In the genomic region with DNA sequence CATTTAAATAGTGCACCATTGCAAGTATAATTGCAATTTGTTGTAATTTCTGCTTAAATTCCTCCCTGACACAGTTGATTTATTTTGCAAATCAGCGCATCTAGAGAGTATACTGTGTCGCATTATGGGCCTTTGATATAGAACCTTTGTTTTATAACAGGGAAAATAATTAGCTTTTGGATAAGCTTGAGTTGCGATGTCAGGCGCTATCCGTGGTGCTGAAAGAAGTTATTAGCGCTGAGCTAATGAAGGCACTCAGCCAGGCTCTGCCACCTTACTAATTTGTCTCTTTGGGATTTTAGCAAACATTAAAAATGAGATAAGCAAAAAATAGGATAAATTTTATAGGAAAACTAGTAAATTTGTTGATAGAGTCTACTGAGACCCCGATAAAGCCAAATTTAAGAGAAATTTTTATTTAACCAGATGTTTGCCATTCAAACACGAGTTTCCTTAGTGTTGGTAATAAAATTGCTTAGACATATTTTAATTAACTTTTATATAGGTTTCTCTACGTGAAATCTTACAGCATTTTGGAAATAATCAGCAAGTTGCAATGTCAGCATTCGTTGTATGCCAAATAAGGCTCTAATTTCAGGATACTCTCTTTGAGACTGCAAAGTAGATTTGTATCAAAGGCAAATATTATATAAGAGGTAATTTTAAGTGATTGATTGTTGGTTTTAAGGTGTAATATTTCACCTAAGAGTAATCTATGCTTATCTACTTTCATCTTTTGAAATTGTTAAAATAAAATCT, we compare ENCODE assay signal across 8 cellular contexts.
DNase-seq lines count a peak whose midpoint lies in the region; ATAC-seq and TF ChIP-seq lines count a peak whose summit lies in the region.

No MANE protein-coding gene starts in this region.

- no peak overlapping the region for H3K27ac ChIP-seq in thyroid gland

- no peak for TF ChIP-seq CTCF in thyroid gland (IDR thresholded peaks at IDR 0.05)

- WGBS in thyroid gland, 2 donors: 17 to 18% methylated on average over 10 of the region's 10 CpGs

- H3K27me3 ChIP-seq in thyroid gland: no peaks in the 10 kb centered on the region

- DNase-seq in AML-193 (lab: John Stamatoyannopoulos, UW) (peak; percentile 9 to 19), HK-2 (ENCODE audit: unreplicated experiment) (peak; percentile 13), UCSD-AML1 (lab: John Stamatoyannopoulos, UW; ENCODE audit: unreplicated experiment) (peak; percentile 13), inferior parietal cortex (ENCODE audit: extremely low spot score) (peak; percentile 14), thyroid gland (no peak), dedifferentiated amniotic fluid mesenchymal stem cell (ENCODE audit: extremely low spot score) (no peak), NCI-H187 treated with DMSO at 0.1 percent for 48 hours (lab: John Stamatoyannopoulos, UW) (no peak)

- no peaks in the 10 kb centered on the region for H3K4me1 ChIP-seq in thyroid gland

- intact Hi-C loops in thyroid gland (cut with DNase I): no loop called here

- H3K9me3 ChIP-seq in thyroid gland: no peaks in the 10 kb centered on the region

- H3K4me3 ChIP-seq in thyroid gland (replicated peaks in 1 of 3): no peak overlapping the region

- no peak for ATAC-seq in GM18873 (IDR thresholded peaks at IDR 0.05; ENCODE audit: low FRiP score, unreplicated experiment)

- no peaks in the 10 kb centered on the region for H3K36me3 ChIP-seq in thyroid gland

- no peak for TF ChIP-seq POLR2A in thyroid gland (IDR thresholded peaks at IDR 0.05)

Comparison
In these comparisons a context has a peak if more than half of its experiments do, and no peak if none do; other contexts are left out.
1. DNase-seq: peak in AML-193 (2 of 2), HK-2 (single experiment), UCSD-AML1 (single experiment) and inferior parietal cortex (single experiment); none in thyroid gland (0 of 2), dedifferentiated amniotic fluid mesenchymal stem cell (single experiment) and NCI-H187 treated with DMSO at 0.1 percent for 48 hours (single experiment).